ENCODE assay signal across 9 cellular contexts in genomic region chr10:101485681-101486554, GRCh38.
DNase-seq lines count a peak whose midpoint lies in the region; ATAC-seq and TF ChIP-seq lines count a peak whose summit lies in the region.
"Had no signal": no experiment of that assay in that cellular context is flagged by ENCODE, and none has a peak within 500 bp of the region (broad histone marks: within the 10 kb centered on the region; RNA-seq: fewer than 3 reads in every experiment).

No MANE protein-coding gene starts in this region.

- H3K4me3 ChIP-seq in HUES6 (ENCODE audit: low read depth, low read length) (peak overlapping the region; percentile 54), Peyer's patch (no peak overlapping the region)

- no peaks in the 10 kb centered on the region for H3K27me3 ChIP-seq in HUES6 (ENCODE audit: control insufficient read depth, insufficient read depth, low read length)
- no peaks in the 10 kb centered on the region for H3K27me3 ChIP-seq in Peyer's patch

- H3K9ac ChIP-seq in HUES6 (ENCODE audit: low read length): peak overlapping the region; percentile 13

- H3K4me1 ChIP-seq in HUES6 (ENCODE audit: control insufficient read depth, insufficient read depth, low read length) (peaks cover 29% of the 10 kb centered on the region), Peyer's patch (no peaks in the 10 kb centered on the region)

- no peaks in the 10 kb centered on the region for H3K36me3 ChIP-seq in HUES6 (ENCODE audit: control insufficient read depth, insufficient read depth, low read length)
- H3K36me3 ChIP-seq in Peyer's patch: no peaks in the 10 kb centered on the region

- TF ChIP-seq POLR2A in Peyer's patch (IDR thresholded peaks at IDR 0.05): no peak

- H3K27ac ChIP-seq in HUES6 (ENCODE audit: low read depth, low read length): no peak overlapping the region
- no peak overlapping the region for H3K27ac ChIP-seq in Peyer's patch

- TF ChIP-seq CTCF in Peyer's patch (IDR thresholded peaks at IDR 0.05): no peak

- DNase-seq in NCI-H510A treated with DMSO at 0.1 percent for 48 hours (lab: John Stamatoyannopoulos, UW) (peak; percentile 55), fibroblast of gingiva (ENCODE audit: low read depth) (peak; percentile 44), pons (ENCODE audit: low spot score) (peak; percentile 78), SW480 (ENCODE audit: low spot score) (no peak), Peyer's patch (no peak)
- DNase-seq: activated T-cell treated with anti-CD3 and anti-CD28 coated beads, Interleukin-2, amount 50 U/mL, for 24 hours had no signal

- H3K9me3 ChIP-seq in HUES6 (ENCODE audit: control insufficient read depth, insufficient read depth, low read depth, low read length) (no peaks in the 10 kb centered on the region), Peyer's patch (no peaks in the 10 kb centered on the region)

- ATAC-seq in HG03039 (IDR thresholded peaks at IDR 0.05; ENCODE audit: unreplicated experiment) (no peak), GM21723 (IDR thresholded peaks at IDR 0.05; ENCODE audit: unreplicated experiment) (no peak)

Comparison
In these comparisons a context has a peak if more than half of its experiments do, and no peak if none do; other contexts are left out.
1. DNase-seq: peak in NCI-H510A treated with DMSO at 0.1 percent for 48 hours (single experiment), fibroblast of gingiva (single experiment) and pons (single experiment); none in SW480 (single experiment) and Peyer's patch (0 of 3).